12 cellular contexts compared by ENCODE assay signal in the genomic region with DNA sequence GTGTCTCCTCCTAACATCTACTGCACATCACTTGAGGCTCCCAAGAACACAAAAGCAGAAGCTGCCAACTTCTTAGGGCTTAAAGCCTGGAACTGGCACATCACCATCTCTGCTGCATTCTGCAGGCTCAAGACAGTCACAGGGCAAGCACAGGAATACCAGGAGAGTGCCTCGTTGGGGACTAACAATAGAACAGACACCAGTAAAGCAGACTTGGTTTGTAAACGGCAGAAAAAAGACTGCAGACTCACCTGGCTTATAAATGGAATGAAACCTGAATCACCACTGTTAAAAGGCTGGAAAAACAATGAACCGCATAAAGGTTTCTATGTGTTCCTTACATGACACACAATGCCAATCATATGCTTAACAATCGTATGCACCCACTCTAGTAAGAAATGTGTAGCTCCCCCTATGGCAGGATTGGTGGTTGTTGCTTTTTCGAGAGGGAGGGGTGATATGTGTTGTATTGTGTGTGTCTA. TPM values are rescaled to one million over a fixed set of nuclear protein-coding genes. Genes with fewer than 3 reads are reported as not detected.
A peak's percentile ranks its signal among the peaks of the same experiment; 100 is the strongest.
DNase-seq lines count a peak whose midpoint lies in the region; ATAC-seq, FAIRE-seq and TF ChIP-seq lines count a peak whose summit lies in the region.
"Had no signal": no experiment of that assay in that cellular context is flagged by ENCODE, and none has a peak within 500 bp of the region (broad histone marks: within the 10 kb centered on the region; RNA-seq: fewer than 3 reads in every experiment).

No MANE protein-coding gene starts in this region.

- no TSS peak for BruUV-seq in K562 (replicated peaks; lab: Mats Ljungman, UMichigan)

- peaks cover 55% of the 10 kb centered on the region for H4K20me1 ChIP-seq in K562 (replicated peaks; ENCODE audit: control insufficient read depth, insufficient read depth, low read length)

- 46% methylated on average over 5 of the region's 5 CpGs for WGBS in K562 (ENCODE audit: insufficient coverage, low coverage, missing lambda C conversion rate)

- H3K4me2 ChIP-seq in K562 (ENCODE audit: insufficient read depth, low read length) = no peak overlapping the region

- peaks cover 12% of the 10 kb centered on the region for H3K36me3 ChIP-seq in K562 (ENCODE audit: control insufficient read depth, insufficient read depth, low read length)
- H3K36me3 ChIP-seq in kidney epithelial cell (ENCODE audit: control insufficient read depth, insufficient read depth, low read length) = no peaks in the 10 kb centered on the region

- ATAC-seq in K562 = peak; percentile 71
- ATAC-seq in GM21619 (IDR thresholded peaks at IDR 0.05; ENCODE audit: unreplicated experiment) = no peak
- ATAC-seq in GM18517 (IDR thresholded peaks at IDR 0.05; ENCODE audit: unreplicated experiment) = no peak

- peaks cover 100% of the 10 kb centered on the region for H3K79me2 ChIP-seq in K562 (ENCODE audit: control insufficient read depth, insufficient read depth, low read length)

- no peak for FAIRE-seq in K562 (lab: Jason Lieb, UNC)
- FAIRE-seq: GM12892 had no signal

- in situ Hi-C loops in K562 (cut with MboI) = no loop called here

- no peak overlapping the region for H3K9ac ChIP-seq in K562 (ENCODE audit: insufficient read depth in 1 of 2, low read depth in 2 of 2, low read length in 2 of 2)

- intact Hi-C loops in K562 (cut with micrococcal nuclease) = no loop called here

- H3K4me1 Mint-ChIP-seq in HFFc6 (ENCODE audit: low read depth) = peaks cover 64% of the 10 kb centered on the region

- H3K36me3 Mint-ChIP-seq in HFFc6 (ENCODE audit: low read depth) = no peaks in the 10 kb centered on the region

- H3K4me1 ChIP-seq in K562 (replicated peaks in 1 of 2; ENCODE audit: control insufficient read depth in 2 of 2, insufficient read depth in 2 of 2, low read length in 2 of 2) = peaks cover 5 to 30% of the 10 kb centered on the region in 2 experiments; a peak in 4 of 5 replicates

- CTCF ChIA-PET in AG04450 (lab: Charles Lee) = interaction anchor here (0.6 to 0.7 kb wide), 2 partner anchors 124 to 196 kb away, joined by 3 read pairs; no protein-coding TSS in a partner anchor
- CTCF ChIA-PET in K562 (lab: Yijun Ruan, JAX; ENCODE audit: low intra/inter-chr PET ratio) = no interaction called here

- DNase-seq in AG04450 (ENCODE audit: low read depth, low spot score) (no peak), HFFc6 (no peak), K562 (ENCODE audit: extremely low read depth in 1 of 4, low spot score in 3 of 4) (peak; percentile 36 to 65 (median 59)), kidney epithelial cell (ENCODE audit: low read depth) (no peak), SW 1271 (lab: John Stamatoyannopoulos, UW) (no peak)
- DNase-seq in stimulated activated CD4-positive, alpha-beta T cell treated with anti-CD3 and anti-CD28 coated beads, Interleukin-4, amount 100 ng/mL, for 24 hours = no peak
- DNase-seq: amniotic stem cell; CD4-positive, alpha-beta T cell; left cardiac atrium had no signal

- TF ChIP-seq EP300 in K562 (IDR thresholded peaks at IDR 0.05; ENCODE audit: low read length) = no peak

- H3K4me3 Mint-ChIP-seq in HFFc6 = no peak overlapping the region
- H3K4me3 Mint-ChIP-seq: CD4-positive, alpha-beta T cell had no signal

- TF ChIP-seq POLR2A in K562 (conservative IDR thresholded peaks at IDR 0.05) = no peak

- no peak for TF ChIP-seq RAD21 in K562 (CRISPR knock-in tag; conservative IDR thresholded peaks at IDR 0.05 in 1 of 2, IDR thresholded peaks at IDR 0.05 in 1 of 2)

- no peaks in the 10 kb centered on the region for H3K9me3 Mint-ChIP-seq in HFFc6
- H3K9me3 Mint-ChIP-seq: CD4-positive, alpha-beta T cell had no signal

- H3K27ac ChIP-seq in AG04450 (ENCODE audit: low read depth, low read length) (peak overlapping the region; percentile 39), K562 (ENCODE audit: extremely low read depth, low read depth, low read length) (no peak overlapping the region)

- POLR2A ChIA-PET in AG04450 (lab: Yijun Ruan, JAX) (no interaction called here), K562 (lab: Yijun Ruan, JAX) (interaction anchor here (0.6 to 6.2 kb wide), 6 partner anchors 10 to 359 kb away, joined by 3 to 71 read pairs (median 4); a partner anchor contains a TSS)

- H3K27ac Mint-ChIP-seq in HFFc6 = no peak overlapping the region
- H3K27ac Mint-ChIP-seq: CD4-positive, alpha-beta T cell had no signal

- H3K4me3 ChIP-seq in AG04450 (ENCODE audit: low read depth, low read length) (no peak overlapping the region), K562 (no peak overlapping the region), kidney epithelial cell (ENCODE audit: low read depth, low read length) (no peak overlapping the region)

- H3K27me3 ChIP-seq in AG04450 (ENCODE audit: control insufficient read depth, insufficient read depth, low read length) (no peaks in the 10 kb centered on the region), K562 (ENCODE audit: control insufficient read depth in 2 of 2, insufficient read depth in 2 of 2, low read length in 2 of 2) (no peaks in the 10 kb centered on the region), kidney epithelial cell (ENCODE audit: control insufficient read depth, insufficient read depth, low read length) (no peaks in the 10 kb centered on the region)

- H3K9me1 ChIP-seq in K562 (ENCODE audit: control insufficient read depth, insufficient read depth, low read length) = peaks cover 13% of the 10 kb centered on the region

- TF ChIP-seq CTCF in AG04450 (IDR thresholded peaks at IDR 0.05; ENCODE audit: low read depth, low read length) (no peak), HFFc6 (IDR thresholded peaks at IDR 0.05) (peak; percentile 48), K562 (IDR thresholded peaks at IDR 0.05 in 2 of 3, conservative IDR thresholded peaks at IDR 0.05 in 1 of 3; ENCODE audit: insufficient read depth in 2 of 3, low read depth in 1 of 3, low read length in 3 of 3) (peak; percentile 15 to 57 (median 47); a peak in 4 of 6 replicates), kidney epithelial cell (IDR thresholded peaks at IDR 0.05; ENCODE audit: insufficient read depth, low read length, poor library complexity, severe bottlenecking) (peak; percentile 20)

- H3K9me3 ChIP-seq in AG04450 (ENCODE audit: control insufficient read depth, insufficient read depth, low read length) (no peaks in the 10 kb centered on the region), K562 (replicated peaks; ENCODE audit: control insufficient read depth, insufficient read depth, low read depth, low read length) (no peaks in the 10 kb centered on the region)

- H2AFZ ChIP-seq in K562 (ENCODE audit: low read depth, low read length) = no peak overlapping the region

- no peaks in the 10 kb centered on the region for H3K27me3 Mint-ChIP-seq in HFFc6 (ENCODE audit: insufficient read depth)
- H3K27me3 Mint-ChIP-seq: CD4-positive, alpha-beta T cell had no signal

TF ChIP-seq in K562, 482 proteins besides CTCF, POLR2A, EP300 and RAD21 (continues in another document):
- TF ChIP-seq, protein P1, sequence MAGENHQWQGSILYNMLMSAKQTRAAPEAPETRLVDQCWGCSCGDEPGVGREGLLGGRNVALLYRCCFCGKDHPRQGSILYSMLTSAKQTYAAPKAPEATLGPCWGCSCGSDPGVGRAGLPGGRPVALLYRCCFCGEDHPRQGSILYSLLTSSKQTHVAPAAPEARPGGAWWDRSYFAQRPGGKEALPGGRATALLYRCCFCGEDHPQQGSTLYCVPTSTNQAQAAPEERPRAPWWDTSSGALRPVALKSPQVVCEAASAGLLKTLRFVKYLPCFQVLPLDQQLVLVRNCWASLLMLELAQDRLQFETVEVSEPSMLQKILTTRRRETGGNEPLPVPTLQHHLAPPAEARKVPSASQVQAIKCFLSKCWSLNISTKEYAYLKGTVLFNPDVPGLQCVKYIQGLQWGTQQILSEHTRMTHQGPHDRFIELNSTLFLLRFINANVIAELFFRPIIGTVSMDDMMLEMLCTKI (IDR thresholded peaks at IDR 0.05; ENCODE audit: partially characterized antibody) = no peak
- TF ChIP-seq TARDBP (IDR thresholded peaks at IDR 0.05) = no peak
- TF ChIP-seq PURB (CRISPR knock-in tag; IDR thresholded peaks at IDR 0.05; ENCODE audit: low read depth) = no peak
- TF ChIP-seq JUNB (CRISPR knock-in tag; conservative IDR thresholded peaks at IDR 0.05) = no peak
- TF ChIP-seq CHCHD3 (CRISPR knock-in tag; IDR thresholded peaks at IDR 0.05) = 0 out of 2 replicates have a peak, but pooled peaks have one; percentile 53

RNA-seq across cellular contexts. Expression of a gene that starts 12.8 kb away (rescaled TPM):
- 108 and 154 TPM in 2 replicates for polyA plus RNA-seq in AG04450 (2011; rRNA removed)
- 14.9 and 28.2 TPM in 2 replicates for polyA minus RNA-seq in AG04450 (2011; rRNA and poly(A)+ RNA removed)
- total RNA-seq in HFFc6 (2021; fragmentation: NEBNext Ultra II Directional; extraction: Animal tissue kit (Norgen Biotek cat#: 25700)) = 100 to 1,000 TPM; 104 to 122 (median 118) TPM
- total RNA-seq in K562 (2011; cell fraction: chromatin; rRNA removed; ENCODE audit: low replicate concordance) = 35.9 and 119 TPM in 2 replicates
- total RNA-seq in K562 (2011; cell fraction: nucleolus; rRNA removed) = 22.3 and 24.1 TPM in 2 replicates
- total RNA-seq in K562 (2011; cell fraction: nucleoplasm; rRNA removed) = 69.2 and 108 TPM in 2 replicates
- total RNA-seq in K562 (2014; rRNA removed) = 122 and 126 TPM in 2 replicates
- 213 and 243 TPM in 2 replicates for total RNA-seq in K562 (2014; rRNA removed; fragmentation: Illumina TruSeq; extraction: Trizol)
- 168 and 182 TPM in 2 replicates for total RNA-seq in K562 (2015; rRNA removed; fragmentation: Illumina TruSeq; extraction: Trizol)
- 156 and 162 TPM in 2 replicates for total RNA-seq in K562 (2021)
- 139 and 249 TPM in 2 replicates for polyA plus RNA-seq in K562 (2011; rRNA removed)
- polyA plus RNA-seq in K562 (2011; cell fraction: cytosol; rRNA removed) = 56.0 and 60.3 TPM in 2 replicates
- polyA plus RNA-seq in K562 (2011; cell fraction: nucleus; rRNA removed) = 30.6 and 47.5 TPM in 2 replicates
- 144 and 166 TPM in 2 replicates for polyA plus RNA-seq in K562 (2012)
- 152 and 189 TPM in 2 replicates for polyA plus RNA-seq in K562 (2014; fragmentation: Illumina TruSeq; extraction: Trizol)
- 10 to 100 TPM; 28.5 to 35.3 TPM for polyA plus RNA-seq in K562 (2014; fragmentation: Nextera tagmentation; extraction: Ambion mirVana)
- 205 and 230 TPM in 2 replicates for polyA plus RNA-seq in K562 (2014; rRNA removed)
- polyA minus RNA-seq in K562 (2011; rRNA and poly(A)+ RNA removed) = 73.7 and 78.8 TPM in 2 replicates
- polyA minus RNA-seq in K562 (2011; cell fraction: cytosol; rRNA and poly(A)+ RNA removed) = 30.4 and 62.8 TPM in 2 replicates
- 19.4 and 22.0 TPM in 2 replicates for polyA minus RNA-seq in K562 (2011; cell fraction: nucleus; rRNA and poly(A)+ RNA removed)
- 99.7 and 139 TPM in 2 replicates for total RNA-seq in kidney epithelial cell

Comparison
In these comparisons a context has a peak if more than half of its experiments do, and no peak if none do; other contexts are left out.
1. DNase-seq: peak in K562 (4 of 4); none in AG04450 (single experiment), HFFc6 (single experiment), kidney epithelial cell (single experiment), SW 1271 (0 of 2) and stimulated activated CD4-positive, alpha-beta T cell treated with anti-CD3 and anti-CD28 coated beads, Interleukin-4, amount 100 ng/mL, for 24 hours (single experiment).